Comparison of ENCODE assay signal across 27 cellular contexts in genomic region chr3:180961087-180961486, GRCh38.
"Had no signal": no experiment of that assay in that cellular context is flagged by ENCODE, and none has a peak within 500 bp of the region (broad histone marks: within the 10 kb centered on the region; RNA-seq: fewer than 3 reads in every experiment).

No MANE protein-coding gene starts in this region.

- H3K9me3 ChIP-seq: gastrocnemius medialis, mucosa of descending colon, prostate gland, sigmoid colon, stomach, thyroid gland, vagina had no signal

- H3K27ac Mint-ChIP-seq: endodermal cell; mesothelial cell of epicardium; nephron progenitor cell; stimulated activated effector memory CD8-positive, alpha-beta T cell treated with anti-CD3 and anti-CD28 coated beads, Interleukin-12 subunit alpha, Interleukin-12 subunit beta, amount 100 ng/mL, for 72 hours had no signal

- H3K9me3 Mint-ChIP-seq: endodermal cell; nephron progenitor cell; stimulated activated effector memory CD8-positive, alpha-beta T cell treated with anti-CD3 and anti-CD28 coated beads, Interleukin-12 subunit alpha, Interleukin-12 subunit beta, amount 100 ng/mL, for 72 hours had no signal

- H3K36me3 ChIP-seq: prostate gland had no signal

- H3K4me1 ChIP-seq: prostate gland, sigmoid colon, stomach, thyroid gland, vagina had no signal

- H3K27ac ChIP-seq: epithelial cell of prostate, prostate gland, sigmoid colon, stomach, thyroid gland, vagina had no signal

- ATAC-seq: esophagus mucosa; gastrocnemius medialis; left lobe of liver; mucosa of descending colon; right cardiac atrium; stimulated activated effector memory CD8-positive, alpha-beta T cell treated with anti-CD3 and anti-CD28 coated beads, Interleukin-12 subunit alpha, Interleukin-12 subunit beta, amount 100 ng/mL, for 72 hours had no signal

- DNase-seq: dorsolateral prefrontal cortex; effector CD4-positive, alpha-beta T cell; endodermal cell; foreskin fibroblast; gastrocnemius medialis; kidney; mesenchymal stem cell; mucosa of descending colon; naive B cell; nephron progenitor cell; nucleus accumbens; right cardiac atrium; sigmoid colon; stimulated activated CD4-positive, alpha-beta T cell treated with anti-CD3 and anti-CD28 coated beads, Interleukin-2, amount 100 ng/mL, for 24 hours; stimulated activated CD4-positive, alpha-beta T cell treated with anti-CD3 and anti-CD28 coated beads, Interleukin-4, amount 100 ng/mL, for 24 hours; stimulated activated naive CD4-positive, alpha-beta T cell treated with Interleukin-2 at 50 U/mL for 16 hours; stomach; thyroid gland; trophoblast cell had no signal

- H3K27me3 ChIP-seq: dorsolateral prefrontal cortex, gastrocnemius medialis, sigmoid colon, stomach, thyroid gland, vagina had no signal

- H3K4me3 ChIP-seq: dorsolateral prefrontal cortex, gastrocnemius medialis, lung, mucosa of descending colon, prostate gland, sigmoid colon, stomach, thyroid gland, vagina had no signal
